19 cellular contexts compared by ENCODE assay signal in the genomic region with DNA sequence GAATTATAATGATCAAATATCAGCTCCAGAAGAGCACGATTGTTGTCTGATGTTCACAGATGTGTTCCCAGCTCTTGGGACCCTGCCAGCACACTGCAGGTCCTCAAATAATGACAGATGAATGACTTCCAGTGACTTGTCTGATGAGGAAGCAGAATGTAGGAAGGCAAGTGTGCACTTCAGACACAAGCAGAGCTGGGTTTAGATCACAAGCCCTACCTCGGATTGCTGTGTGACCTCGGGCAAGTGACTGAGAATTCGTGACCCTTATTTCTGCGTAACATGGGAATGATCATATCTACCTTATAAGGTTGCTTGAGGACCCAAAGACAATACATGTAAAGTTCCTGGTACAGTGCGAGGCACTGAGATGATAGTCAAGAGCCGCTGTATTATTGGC.
"Had no signal": no experiment of that assay in that cellular context is flagged by ENCODE, and none has a peak within 500 bp of the region (broad histone marks: within the 10 kb centered on the region; RNA-seq: fewer than 3 reads in every experiment).

No MANE protein-coding gene starts in this region.

- H3K36me3 Mint-ChIP-seq: mesothelial cell of epicardium, naive B cell had no signal

- H3K9me3 Mint-ChIP-seq: mesothelial cell of epicardium had no signal

- H3K4me1 Mint-ChIP-seq: mesothelial cell of epicardium, naive B cell had no signal

- DNase-seq: dermis blood vessel endothelial cell; dorsolateral prefrontal cortex; effector CD4-positive, alpha-beta T cell; effector memory CD4-positive, alpha-beta T cell; esophagus squamous epithelium; foreskin fibroblast; foreskin melanocyte; gastrocnemius medialis; glutamatergic neuron; heart right ventricle; hippocampal formation; left cardiac atrium; left lung; left ventricle myocardium superior; lower lobe of right lung; mesenchymal stem cell; mucosa of descending colon; naive B cell had no signal

- H3K4me3 Mint-ChIP-seq: mesothelial cell of epicardium, naive B cell had no signal

- H3K27ac Mint-ChIP-seq: mesothelial cell of epicardium, naive B cell had no signal
